ENCODE assay signal across 8 cellular contexts in genomic region chr12:53098982-53099651, GRCh38. TPM values are rescaled to one million over a fixed set of nuclear protein-coding genes. Genes with fewer than 3 reads are reported as not detected.
DNase-seq lines count a peak whose midpoint lies in the region; ATAC-seq and TF ChIP-seq lines count a peak whose summit lies in the region.

No MANE protein-coding gene starts in this region.

- POLR2A ChIA-PET in naive thymus-derived CD4-positive, alpha-beta T cell (lab: Charles Lee) = interaction anchor here (0.7 to 3.6 kb wide), 6 partner anchors 8 to 52 kb away, joined by 3 to 35 read pairs (median 4); partner anchors contain the start of gene SPRYD3

- peak in 1 of 2 donors; percentile 9 for TF ChIP-seq POLR2A in Peyer's patch (IDR thresholded peaks at IDR 0.05)

- no peaks in the 10 kb centered on the region for H3K9me3 Mint-ChIP-seq in naive thymus-derived CD4-positive, alpha-beta T cell

- peaks cover 5 to 46% (median 15%) of the 10 kb centered on the region in 4 donors for H3K4me1 ChIP-seq in Peyer's patch
- H3K4me1 ChIP-seq in naive thymus-derived CD4-positive, alpha-beta T cell (ENCODE audit: control insufficient read depth in 2 of 2, insufficient read depth in 2 of 2, low read length in 2 of 2) = peaks cover 41 to 46% of the 10 kb centered on the region in 2 donors

- DNase-seq in DMS 273 treated with DMSO at 0.1 percent for 48 hours (lab: John Stamatoyannopoulos, UW) = peak; percentile 17
- DNase-seq in Peyer's patch = peak; percentile 87 to 94 (median 88)
- DNase-seq in activated T-cell treated with anti-CD3 and anti-CD28 coated beads, Interleukin-2, amount 50 U/mL, for 48 hours = peak; percentile 95 to 96
- DNase-seq in fibroblast of gingiva (ENCODE audit: low read depth) = peak; percentile 95
- DNase-seq in naive thymus-derived CD4-positive, alpha-beta T cell = peak; percentile 73 to 89 (median 85)
- peak; percentile 77 to 83 for DNase-seq in stimulated activated CD8-positive, alpha-beta memory T cell treated with anti-CD3 and anti-CD28 coated beads, Interleukin-7, amount 100 ng/mL, for 4 hours (ENCODE audit: low read depth in 2 of 2)

- H3K4me3 Mint-ChIP-seq in naive thymus-derived CD4-positive, alpha-beta T cell = peak overlapping the region; percentile 43 to 88 (median 80)

- H3K4me3 ChIP-seq in Peyer's patch = peak overlapping the region in 2 of 4 donors; percentile 5 to 62
- no peak overlapping the region for H3K4me3 ChIP-seq in naive thymus-derived CD4-positive, alpha-beta T cell (ENCODE audit: low read length)

- CTCF ChIA-PET in naive thymus-derived CD4-positive, alpha-beta T cell (lab: Charles Lee) = interaction anchor here (0.6 to 4.1 kb wide), 9 partner anchors 14 to 253 kb away, joined by 3 to 100 read pairs (median 4); partner anchors contain the start of gene SPRYD3

- H3K27me3 ChIP-seq in Peyer's patch = no peaks in the 10 kb centered on the region
- no peaks in the 10 kb centered on the region for H3K27me3 ChIP-seq in naive thymus-derived CD4-positive, alpha-beta T cell (ENCODE audit: control insufficient read depth in 2 of 2, insufficient read depth in 2 of 2, low read length in 2 of 2)

- H3K27ac Mint-ChIP-seq in naive thymus-derived CD4-positive, alpha-beta T cell = peak overlapping the region in 6 of 9 donors; percentile 8 to 73 (median 33)

- peak; percentile 84 to 98 (median 91) for TF ChIP-seq CTCF in Peyer's patch (IDR thresholded peaks at IDR 0.05)

- H3K9me3 ChIP-seq in KOPT-K1 (ENCODE audit: insufficient read depth, low read length, poor library complexity, severe bottlenecking) (no peaks in the 10 kb centered on the region), Peyer's patch (no peaks in the 10 kb centered on the region)
- H3K9me3 ChIP-seq in naive thymus-derived CD4-positive, alpha-beta T cell (ENCODE audit: control insufficient read depth in 2 of 3, low read length in 3 of 3) = no peaks in the 10 kb centered on the region

- intact Hi-C loops in naive thymus-derived CD4-positive, alpha-beta T cell (cut with micrococcal nuclease) = loop anchor here (1.0 to 5.0 kb wide), 6 partner anchors 20 to 188 kb away; partner anchors contain the start of genes SPRYD3 (in 2 of the 2) and TNS2 (in 1 of the 2)

- peaks cover 40 to 52% (median 48%) of the 10 kb centered on the region in 7 donors for H3K4me1 Mint-ChIP-seq in naive thymus-derived CD4-positive, alpha-beta T cell

- H3K27me3 Mint-ChIP-seq in naive thymus-derived CD4-positive, alpha-beta T cell = peaks cover 0 to 37% (median 0%) of the 10 kb centered on the region in 5 donors

- peak; percentile 88 for ATAC-seq in naive thymus-derived CD4-positive, alpha-beta T cell
- ATAC-seq in GM18873 (IDR thresholded peaks at IDR 0.05; ENCODE audit: low FRiP score, unreplicated experiment) = no peak

- H3K27ac ChIP-seq in KOPT-K1 (ENCODE audit: low read depth, low read length, poor library complexity, severe bottlenecking) = peak overlapping the region; percentile 61
- H3K27ac ChIP-seq in Peyer's patch = peak overlapping the region; percentile 61 to 88 (median 76)
- H3K27ac ChIP-seq in naive thymus-derived CD4-positive, alpha-beta T cell (ENCODE audit: low read depth, low read length) = no peak overlapping the region

- no peaks in the 10 kb centered on the region for H3K36me3 Mint-ChIP-seq in naive thymus-derived CD4-positive, alpha-beta T cell

- H3K36me3 ChIP-seq in KOPT-K1 (ENCODE audit: insufficient read depth, low read length) = no peaks in the 10 kb centered on the region
- no peaks in the 10 kb centered on the region for H3K36me3 ChIP-seq in Peyer's patch
- H3K36me3 ChIP-seq in naive thymus-derived CD4-positive, alpha-beta T cell (ENCODE audit: control insufficient read depth in 2 of 3, insufficient read depth in 3 of 3, low read length in 3 of 3) = no peaks in the 10 kb centered on the region

RNA-seq across cellular contexts. Expression of gene IGFBP6, which starts 1.6 kb away (rescaled TPM):
- 100 to 1,000 TPM in 2 of 4 donors, 10 to 100 TPM in 2; 68.5 to 191 (median 128) TPM for total RNA-seq in Peyer's patch
- under 1 TPM in 3 of 5 experiments, not detected in 2; 0.34 to 0.56 (median 0.54) TPM for total RNA-seq in naive thymus-derived CD4-positive, alpha-beta T cell
- under 1 TPM; 0.41 to 0.81 TPM for polyA plus RNA-seq in naive thymus-derived CD4-positive, alpha-beta T cell

RNA-seq across cellular contexts. Expression of gene SOAT2, which starts 4.2 kb away (rescaled TPM):
- 10 to 100 TPM in 3 of 4 donors, not detected in 1; 13.3 to 55.0 (median 34.5) TPM for total RNA-seq in Peyer's patch
- under 1 TPM in 4 of 5 experiments, not detected in 1; 0.35 to 0.69 (median 0.51) TPM for total RNA-seq in naive thymus-derived CD4-positive, alpha-beta T cell
- under 1 TPM in 1 of 2 donors, not detected in 1; 0.31 TPM for polyA plus RNA-seq in naive thymus-derived CD4-positive, alpha-beta T cell

RNA-seq across cellular contexts. Expression of gene SPRYD3, which starts 19.9 kb away (rescaled TPM):
- total RNA-seq in Peyer's patch = 10 to 100 TPM; 27.8 to 38.7 (median 34.8) TPM
- total RNA-seq in naive thymus-derived CD4-positive, alpha-beta T cell = 10 to 100 TPM; 33.0 to 48.0 (median 36.4) TPM
- 10 to 100 TPM; 48.5 to 57.6 TPM for polyA plus RNA-seq in naive thymus-derived CD4-positive, alpha-beta T cell

RNA-seq across cellular contexts. Expression of gene TNS2, which starts 49.3 kb away (rescaled TPM):
- 100 to 1,000 TPM in 3 of 4 donors, 10 to 100 TPM in 1; 29.2 to 274 (median 154) TPM for total RNA-seq in Peyer's patch
- total RNA-seq in naive thymus-derived CD4-positive, alpha-beta T cell = 1 to 10 TPM in 4 of 5 experiments, under 1 TPM in 1; 0.73 to 4.4 (median 2.5) TPM
- polyA plus RNA-seq in naive thymus-derived CD4-positive, alpha-beta T cell = under 1 TPM; 0.26 to 0.30 TPM

Comparison
In these comparisons a context has a peak if more than half of its experiments do, and no peak if none do; other contexts are left out.
1. DNase-seq: peak in every context shown above with its lines; median percentile 96 in activated T-cell treated with anti-CD3 and anti-CD28 coated beads, Interleukin-2, amount 50 U/mL, for 48 hours; 95 in fibroblast of gingiva; 88 in Peyer's patch; 85 in naive thymus-derived CD4-positive, alpha-beta T cell; 80 in stimulated activated CD8-positive, alpha-beta memory T cell treated with anti-CD3 and anti-CD28 coated beads, Interleukin-7, amount 100 ng/mL, for 4 hours; 17 in DMS 273 treated with DMSO at 0.1 percent for 48 hours.
2. RNA of gene IGFBP6, which starts 1.6 kb away (total RNA-seq): 68.5 to 191 TPM in Peyer's patch; 0.34 to 0.56 TPM in naive thymus-derived CD4-positive, alpha-beta T cell; every median in the first group is over 10 times any median in the second.